Comparison of ENCODE assay signal across 8 cellular contexts in the genomic region with DNA sequence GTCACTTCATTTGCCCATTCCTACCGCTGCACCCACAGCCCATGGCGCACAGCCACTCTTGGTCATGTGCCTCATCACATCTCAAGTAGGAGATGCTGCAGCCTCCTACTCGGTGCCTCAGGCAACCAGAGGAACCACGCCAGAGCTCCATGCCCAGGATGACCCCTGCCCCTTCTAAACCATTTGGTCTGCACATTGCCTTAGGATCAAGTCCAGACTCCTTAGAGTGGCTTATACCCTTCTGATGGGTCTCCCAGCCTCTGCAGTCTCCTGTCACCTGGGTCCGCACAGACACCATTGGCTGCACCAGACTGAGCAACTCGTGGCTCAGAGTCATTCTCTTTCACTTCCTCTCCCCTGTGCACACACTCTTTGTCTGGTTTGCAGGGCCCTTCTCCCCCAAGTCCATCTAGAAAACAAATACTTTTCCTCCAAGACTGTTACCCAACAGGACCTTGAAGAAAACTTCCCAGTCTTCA. TPM values are rescaled to one million over a fixed set of nuclear protein-coding genes. Genes with fewer than 3 reads are reported as not detected.
DNase-seq lines count a peak whose midpoint lies in the region; ATAC-seq, FAIRE-seq and TF ChIP-seq lines count a peak whose summit lies in the region.

No MANE protein-coding gene starts in this region.

- ATAC-seq in GM19468 (IDR thresholded peaks at IDR 0.05; ENCODE audit: extremely low read depth, unreplicated experiment): peak; percentile 18
- ATAC-seq in HG03565 (IDR thresholded peaks at IDR 0.05; ENCODE audit: unreplicated experiment): peak; percentile 57

- no peak for FAIRE-seq in RCC 7860 (lab: Jason Lieb, UNC)

- TF ChIP-seq POLR2A in testis (IDR thresholded peaks at IDR 0.05): no peak

- H3K9me3 ChIP-seq in smooth muscle cell (replicated peaks; ENCODE audit: low read depth) (no peaks in the 10 kb centered on the region), testis (no peaks in the 10 kb centered on the region)

- DNase-seq in GM12865 (ENCODE audit: low read depth) (peak; percentile 83), dorsolateral prefrontal cortex (no peak), HT-29 (ENCODE audit: low spot score) (no peak), RCC 7860 (ENCODE audit: low spot score) (no peak), smooth muscle cell (lab: John Stamatoyannopoulos, UW; ENCODE audit: unreplicated experiment) (no peak), testis (no peak)

- intact Hi-C loops in dorsolateral prefrontal cortex (cut with DNase I) (no loop called here), testis (cut with DNase I; ENCODE audit: low total_unique reads) (no loop called here)

- H3K27me3 ChIP-seq in dorsolateral prefrontal cortex: no peaks in the 10 kb centered on the region
- peaks cover 4% of the 10 kb centered on the region for H3K27me3 ChIP-seq in smooth muscle cell (ENCODE audit: low read depth)
- no peaks in the 10 kb centered on the region for H3K27me3 ChIP-seq in testis

- no peaks in the 10 kb centered on the region for H3K36me3 ChIP-seq in smooth muscle cell (ENCODE audit: low read depth)
- H3K36me3 ChIP-seq in testis (ENCODE audit: low read depth, missing control alignments): no peaks in the 10 kb centered on the region

- H3K4me1 ChIP-seq in smooth muscle cell (ENCODE audit: low read depth) (peaks cover 6% of the 10 kb centered on the region), testis (peaks cover 31% of the 10 kb centered on the region)

- H3K27ac ChIP-seq in dorsolateral prefrontal cortex (peak overlapping the region in 40 of 59 donors; percentile 2 to 97 (median 58)), smooth muscle cell (ENCODE audit: low read depth) (no peak overlapping the region), testis (no peak overlapping the region)

- no peaks in the 10 kb centered on the region for H4K20me1 ChIP-seq in smooth muscle cell (ENCODE audit: low read depth)

- H3K4me3 ChIP-seq in GM12865 (ENCODE audit: low read depth, low read length) (peak overlapping the region; percentile 33), dorsolateral prefrontal cortex (no peak overlapping the region), smooth muscle cell (no peak overlapping the region), testis (no peak overlapping the region)

- no peak overlapping the region for H3K9ac ChIP-seq in smooth muscle cell (ENCODE audit: low read depth)

- no peaks in the 10 kb centered on the region for H3K79me2 ChIP-seq in smooth muscle cell (ENCODE audit: low read depth)

- WGBS in smooth muscle cell (ENCODE audit: low lambda C conversion rate): 97% methylated on average over 6 of the region's 6 CpGs
- WGBS in testis, 2 donors: 83 to 92% methylated on average over 6 of the region's 6 CpGs

- H3K4me2 ChIP-seq in smooth muscle cell: no peak overlapping the region

- no peak overlapping the region for H2AFZ ChIP-seq in smooth muscle cell (ENCODE audit: low read depth)

- no peak for TF ChIP-seq CTCF in GM12865 (IDR thresholded peaks at IDR 0.05; ENCODE audit: insufficient read depth, low read depth, low read length, missing control alignments)
- no peak for TF ChIP-seq CTCF in dorsolateral prefrontal cortex (IDR thresholded peaks at IDR 0.05 in 54 of 56, conservative IDR thresholded peaks at IDR 0.05 in 2 of 56; ENCODE audit: low read depth in 1 of 56, partially characterized antibody in 56 of 56)
- TF ChIP-seq CTCF in smooth muscle cell (IDR thresholded peaks at IDR 0.05; ENCODE audit: borderline replicate concordance, insufficient read depth, poor library complexity, severe bottlenecking): no peak
- no peak for TF ChIP-seq CTCF in testis (IDR thresholded peaks at IDR 0.05)

- peaks cover 6% of the 10 kb centered on the region for H3F3A ChIP-seq in smooth muscle cell (ENCODE audit: low read depth)

RNA-seq across cellular contexts. Expression of gene ADORA3, which starts 2.2 kb away (rescaled TPM):
- total RNA-seq in dorsolateral prefrontal cortex: 10 to 100 TPM in 39 of 120 experiments, 1 to 10 TPM in 80, under 1 TPM in 1; 0.57 to 20.1 (median 8.2) TPM
- not detected in 2 replicates for total RNA-seq in HT-29 (2014; rRNA removed; shearing (Covaris generic))
- total RNA-seq in smooth muscle cell: not detected in 2 replicates
- 0.14 TPM in 1 of 2 replicates, not detected in the other for polyA plus RNA-seq in smooth muscle cell
- total RNA-seq in testis: 1 to 10 TPM; 2.8 to 3.8 TPM
- polyA plus RNA-seq in testis (ENCODE audit: insufficient read depth, low read depth, low replicate concordance): 2.5 TPM

RNA-seq across cellular contexts. Expression of gene TMIGD3, which starts 2.2 kb away (rescaled TPM):
- total RNA-seq in dorsolateral prefrontal cortex (10 to 100 TPM in 97 of 120 experiments, 1 to 10 TPM in 23; 4.3 to 47.2 (median 14.8) TPM), smooth muscle cell (not detected in 2 replicates), testis (10 to 100 TPM; 27.6 to 63.6 TPM)
- total RNA-seq in HT-29 (2014; rRNA removed; shearing (Covaris generic)): not detected in 2 replicates
- polyA plus RNA-seq in smooth muscle cell (not detected in 2 replicates), testis (ENCODE audit: insufficient read depth, low read depth, low replicate concordance) (148 TPM)

RNA-seq across cellular contexts. Expression of gene C1orf162, which starts 31.9 kb away (rescaled TPM):
- 10 to 100 TPM in 62 of 120 experiments, 1 to 10 TPM in 58; 3.8 to 34.3 (median 10.2) TPM for total RNA-seq in dorsolateral prefrontal cortex
- total RNA-seq in HT-29 (2014; rRNA removed; shearing (Covaris generic)): not detected in 2 replicates
- total RNA-seq in smooth muscle cell: 0.13 TPM in 1 of 2 replicates, not detected in the other
- polyA plus RNA-seq in smooth muscle cell: 0.42 TPM in 1 of 2 replicates, not detected in the other
- total RNA-seq in testis: 1 to 10 TPM; 5.4 to 6.9 TPM
- polyA plus RNA-seq in testis (ENCODE audit: insufficient read depth, low read depth, low replicate concordance): 15.4 TPM

RNA-seq across cellular contexts. Expression of gene ATP5PB, which starts 56.4 kb away (rescaled TPM):
- total RNA-seq in dorsolateral prefrontal cortex: 100 to 1,000 TPM; 111 to 247 (median 179) TPM
- total RNA-seq in HT-29 (2014; rRNA removed; shearing (Covaris generic)): 282 and 311 TPM in 2 replicates
- 289 and 350 TPM in 2 replicates for total RNA-seq in smooth muscle cell
- 272 and 296 TPM in 2 replicates for polyA plus RNA-seq in smooth muscle cell
- total RNA-seq in testis: 100 to 1,000 TPM; 183 to 188 TPM
- 419 TPM for polyA plus RNA-seq in testis (ENCODE audit: insufficient read depth, low read depth, low replicate concordance)

RNA-seq across cellular contexts. Expression of gene WDR77, which starts 56.6 kb away (rescaled TPM):
- total RNA-seq in dorsolateral prefrontal cortex (10 to 100 TPM; 13.6 to 29.7 (median 21.9) TPM), smooth muscle cell (22.5 and 43.3 TPM in 2 replicates), testis (10 to 100 TPM; 32.6 to 33.8 TPM)
- total RNA-seq in HT-29 (2014; rRNA removed; shearing (Covaris generic)): 63.9 and 70.0 TPM in 2 replicates
- polyA plus RNA-seq in smooth muscle cell (35.0 and 36.7 TPM in 2 replicates), testis (ENCODE audit: insufficient read depth, low read depth, low replicate concordance) (33.7 TPM)

Comparison
In these comparisons a context has a peak if more than half of its experiments do, and no peak if none do; other contexts are left out.
1. H3K27ac ChIP-seq: peak in dorsolateral prefrontal cortex (40 of 59); none in smooth muscle cell (single experiment) and testis (0 of 2).